ENCODE assay signal across 23 cellular contexts in genomic region chr4:65924843-65925242, GRCh38.
"Had no signal": no experiment of that assay in that cellular context is flagged by ENCODE, and none has a peak within 500 bp of the region (broad histone marks: within the 10 kb centered on the region; RNA-seq: fewer than 3 reads in every experiment).

No MANE protein-coding gene starts in this region.

- H3K9me3 ChIP-seq: esophagus squamous epithelium, gastrocnemius medialis, lower lobe of right lung, mucosa of descending colon had no signal

- DNase-seq: cortex of kidney; effector CD8-positive, alpha-beta T cell; effector memory CD8-positive, alpha-beta T cell; endodermal cell; erythroblast; esophagus squamous epithelium; foreskin fibroblast; foreskin melanocyte; gastrocnemius medialis; glutamatergic neuron; head of caudate nucleus; heart right ventricle; hippocampal formation; left cardiac atrium; left lung; left ventricle myocardium superior; lower lobe of right lung; mesenchymal stem cell; mucosa of descending colon; naive B cell; naive thymus-derived CD8-positive, alpha-beta T cell had no signal

- ATAC-seq: effector memory CD8-positive, alpha-beta T cell; esophagus mucosa; gastrocnemius medialis; heart right ventricle; left cardiac atrium; left lung; left ventricle myocardium superior; lower lobe of right lung; mucosa of descending colon; naive thymus-derived CD8-positive, alpha-beta T cell had no signal

- H3K4me3 ChIP-seq: esophagus squamous epithelium, gastrocnemius medialis, heart right ventricle, left lung, lower lobe of right lung, mucosa of descending colon had no signal

- H3K36me3 ChIP-seq: esophagus squamous epithelium, gastrocnemius medialis, heart right ventricle, left lung, lower lobe of right lung had no signal

- H3K27me3 ChIP-seq: esophagus squamous epithelium, gastrocnemius medialis, heart right ventricle, left lung had no signal

- H3K27ac ChIP-seq: epithelial cell of prostate, esophagus squamous epithelium, gastrocnemius medialis, heart right ventricle, left lung, lower lobe of right lung had no signal

- H3K4me1 ChIP-seq: esophagus squamous epithelium, gastrocnemius medialis, heart right ventricle, left lung, lower lobe of right lung had no signal
